ENCODE assay signal across 12 cellular contexts in the genomic region with DNA sequence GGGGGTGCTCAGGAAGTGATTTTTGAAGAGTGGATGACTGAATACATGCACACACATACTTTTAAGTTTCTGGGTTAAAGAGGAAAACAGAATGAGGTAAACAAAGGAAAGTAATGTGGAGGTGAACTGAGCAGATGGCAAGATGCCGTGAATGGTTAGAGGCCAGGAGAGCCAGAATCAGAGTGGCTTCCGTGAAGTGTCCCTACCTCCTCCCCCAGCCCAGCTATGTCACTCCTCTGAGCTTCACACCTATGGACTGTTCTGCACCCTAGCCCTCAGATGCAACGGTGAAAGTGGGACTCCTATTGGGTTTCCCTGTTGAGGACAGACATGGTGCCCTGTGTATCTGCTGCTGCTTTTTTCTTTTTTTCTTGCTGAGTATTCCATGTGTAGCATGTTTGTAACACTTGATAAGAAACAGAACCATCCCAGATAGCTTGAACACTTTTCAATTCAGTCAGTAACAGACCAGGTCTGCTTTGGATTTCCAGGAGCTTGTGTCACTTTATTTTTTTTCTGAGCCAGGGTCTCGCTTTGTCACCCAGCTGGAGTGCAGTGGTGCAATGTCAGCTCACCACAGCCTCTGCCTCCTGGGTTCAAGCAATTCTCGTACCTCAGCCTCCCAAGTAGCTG. TPM values are rescaled to one million over a fixed set of nuclear protein-coding genes. Genes with fewer than 3 reads are reported as not detected.
DNase-seq lines count a peak whose midpoint lies in the region; ATAC-seq and TF ChIP-seq lines count a peak whose summit lies in the region.
"Had no signal": no experiment of that assay in that cellular context is flagged by ENCODE, and none has a peak within 500 bp of the region (broad histone marks: within the 10 kb centered on the region; RNA-seq: fewer than 3 reads in every experiment).

No MANE protein-coding gene starts in this region.

- TF ChIP-seq CTCF in GM13976 (IDR thresholded peaks at IDR 0.05; ENCODE audit: borderline replicate concordance, control extremely low read depth, extremely low read depth, insufficient read depth, missing control alignments) (no peak), HEK293 (tag by site-specific recombination; IDR thresholded peaks at IDR 0.05) (no peak), nephron (IDR thresholded peaks at IDR 0.05; ENCODE audit: unreplicated experiment in 3 of 3) (no peak), prostate gland (IDR thresholded peaks at IDR 0.05) (no peak)

- H3K27me3 ChIP-seq in prostate gland (replicated peaks; ENCODE audit: insufficient read depth), result no peaks in the 10 kb centered on the region

- peak overlapping the region; percentile 51; the same call in 1 of the 2 replicates for H3K27ac ChIP-seq in HEK293 (ENCODE audit: extremely low read depth, low read depth, low read length)
- H3K27ac ChIP-seq in prostate gland, result no peak overlapping the region
- H3K27ac ChIP-seq: GM23248 had no signal

- H3K4me3 ChIP-seq in HEK293 (ENCODE audit: low read depth, low read length) (no peak overlapping the region), prostate gland (no peak overlapping the region)
- H3K4me3 ChIP-seq: GM23248 had no signal

- CTCF ChIA-PET in HEK293 (lab: Yijun Ruan, JAX), result interaction anchor here (1.4 to 4.1 kb wide), 3 partner anchors 10 to 61 kb away, joined by 3 to 21 read pairs (median 4); no protein-coding TSS in a partner anchor
- CTCF ChIA-PET in T-cell (lab: Charles Lee), result interaction anchor here (0.6 to 2.7 kb wide), 15 partner anchors 10 to 571 kb away, joined by 3 to 32 read pairs (median 6); a partner anchor contains a TSS

- H3K36me3 Mint-ChIP-seq in T-cell (peaks cover 19% of the 10 kb centered on the region), nephron (ENCODE audit: low read depth) (peaks cover 22% of the 10 kb centered on the region)

- H3K9me3 Mint-ChIP-seq in T-cell, result no peaks in the 10 kb centered on the region
- no peaks in the 10 kb centered on the region for H3K9me3 Mint-ChIP-seq in nephron

- DNase-seq in GM13976 (ENCODE audit: low spot score), result peak; percentile 53
- no peak for DNase-seq in T-cell
- no peak for DNase-seq in NCI-H1417 (lab: John Stamatoyannopoulos, UW)
- no peak for DNase-seq in SK-N-DZ (ENCODE audit: low spot score)
- DNase-seq in DMS153 (lab: John Stamatoyannopoulos, UW), result no peak
- DNase-seq in prostate gland (ENCODE audit: low spot score), result no peak
- DNase-seq: GDM1, GM23248, mesenchymal stem cell, SIG-M5 had no signal

- H3K4me1 ChIP-seq in HEK293 (ENCODE audit: control insufficient read depth, insufficient read depth, low read length), result peaks cover 30% of the 10 kb centered on the region
- peaks cover 3% of the 10 kb centered on the region for H3K4me1 ChIP-seq in prostate gland (replicated peaks)

- H3K27ac Mint-ChIP-seq in T-cell, result peak overlapping the region; percentile 97 to 98
- peak overlapping the region; percentile 61 to 87 (median 77) for H3K27ac Mint-ChIP-seq in nephron

- H3K4me1 Mint-ChIP-seq in T-cell (peaks cover 83 to 87% (median 86%) of the 10 kb centered on the region in 3 donors), nephron (peaks cover 46% of the 10 kb centered on the region)

- 87% methylated on average over 5 of the region's 5 CpGs for WGBS in prostate gland

- H3K9me3 ChIP-seq in HEK293 (ENCODE audit: control insufficient read depth, insufficient read depth, low read depth, low read length) (no peaks in the 10 kb centered on the region), prostate gland (no peaks in the 10 kb centered on the region)

- H3K36me3 ChIP-seq in HEK293 (ENCODE audit: control insufficient read depth in 2 of 2, insufficient read depth in 1 of 2, low read length in 2 of 2) (peaks cover 58 to 66% of the 10 kb centered on the region in 2 experiments), prostate gland (no peaks in the 10 kb centered on the region)

- peak in 1 of 4 experiments; percentile 41 for ATAC-seq in T-cell (replicated peaks in 1 of 4)

- H3K4me3 Mint-ChIP-seq in T-cell (peak overlapping the region; percentile 62 to 73 (median 72)), nephron (no peak overlapping the region)

- in situ Hi-C loops in GM13976 (cut with MboI; ENCODE audit: low sequenced_read_pairs, unreplicated experiment), result no loop called here

- H3K27me3 Mint-ChIP-seq in T-cell, result no peaks in the 10 kb centered on the region
- H3K27me3 Mint-ChIP-seq in nephron (ENCODE audit: low read depth), result no peaks in the 10 kb centered on the region

- POLR2A ChIA-PET in HEK293 (lab: Yijun Ruan, JAX) (interaction anchor here (0.5 to 0.7 kb wide), 3 partner anchors 15 to 57 kb away, joined by 3 to 4 read pairs (median 3); no protein-coding TSS in a partner anchor), T-cell (lab: Charles Lee) (interaction anchor here in 1 of 2 donors (1.3 kb wide), 2 partner anchors 28 to 30 kb away, joined by 3 to 7 read pairs; no protein-coding TSS in a partner anchor)

- intact Hi-C loops in prostate gland (cut with DNase I), result no loop called here

- no peak for TF ChIP-seq POLR2A in prostate gland (IDR thresholded peaks at IDR 0.05)

TF ChIP-seq in HEK293, 187 proteins besides CTCF, POLR2A, EP300 and RAD21 (continues in another document):
- TF ChIP-seq ZNF146 (tag by site-specific recombination; IDR thresholded peaks at IDR 0.05) (no peak), YY1 (tag by site-specific recombination; IDR thresholded peaks at IDR 0.05) (no peak), ZNF292 (tag by site-specific recombination; IDR thresholded peaks at IDR 0.05; ENCODE audit: borderline replicate concordance, low read depth) (no peak), ZNF514 (tag by site-specific recombination; IDR thresholded peaks at IDR 0.05) (no peak), ZNF274 (IDR thresholded peaks at IDR 0.05; ENCODE audit: low read length) (no peak), ZNF274 (tag by site-specific recombination; IDR thresholded peaks at IDR 0.05; ENCODE audit: borderline replicate concordance) (no peak), ZNF391 (tag by site-specific recombination; IDR thresholded peaks at IDR 0.05; ENCODE audit: borderline replicate concordance, low read depth) (no peak), ZNF600 (tag by site-specific recombination; IDR thresholded peaks at IDR 0.05) (0 out of 2 replicates have a peak, but pooled peaks have one; percentile 42), ZFHX2 (tag by site-specific recombination; conservative IDR thresholded peaks at IDR 0.05) (no peak), ZFP37 (tag by site-specific recombination; IDR thresholded peaks at IDR 0.05) (0 out of 2 replicates have a peak, but pooled peaks have one; percentile 15), ZNF37A (tag by site-specific recombination; IDR thresholded peaks at IDR 0.05) (no peak), YY2 (tag by site-specific recombination; IDR thresholded peaks at IDR 0.05) (no peak)
- TF ChIP-seq, protein P1, sequence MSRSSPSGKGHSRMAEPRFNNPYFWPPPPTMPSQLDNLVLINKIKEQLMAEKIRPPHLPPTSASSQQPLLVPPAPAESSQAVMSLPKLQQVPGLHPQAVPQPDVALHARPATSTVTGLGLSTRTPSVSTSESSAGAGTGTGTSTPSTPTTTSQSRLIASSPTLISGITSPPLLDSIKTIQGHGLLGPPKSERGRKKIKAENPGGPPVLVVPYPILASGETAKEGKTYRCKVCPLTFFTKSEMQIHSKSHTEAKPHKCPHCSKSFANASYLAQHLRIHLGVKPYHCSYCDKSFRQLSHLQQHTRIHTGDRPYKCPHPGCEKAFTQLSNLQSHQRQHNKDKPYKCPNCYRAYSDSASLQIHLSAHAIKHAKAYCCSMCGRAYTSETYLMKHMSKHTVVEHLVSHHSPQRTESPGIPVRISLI (tag by site-specific recombination; IDR thresholded peaks at IDR 0.05), result no peak
- TF ChIP-seq, protein P2, sequence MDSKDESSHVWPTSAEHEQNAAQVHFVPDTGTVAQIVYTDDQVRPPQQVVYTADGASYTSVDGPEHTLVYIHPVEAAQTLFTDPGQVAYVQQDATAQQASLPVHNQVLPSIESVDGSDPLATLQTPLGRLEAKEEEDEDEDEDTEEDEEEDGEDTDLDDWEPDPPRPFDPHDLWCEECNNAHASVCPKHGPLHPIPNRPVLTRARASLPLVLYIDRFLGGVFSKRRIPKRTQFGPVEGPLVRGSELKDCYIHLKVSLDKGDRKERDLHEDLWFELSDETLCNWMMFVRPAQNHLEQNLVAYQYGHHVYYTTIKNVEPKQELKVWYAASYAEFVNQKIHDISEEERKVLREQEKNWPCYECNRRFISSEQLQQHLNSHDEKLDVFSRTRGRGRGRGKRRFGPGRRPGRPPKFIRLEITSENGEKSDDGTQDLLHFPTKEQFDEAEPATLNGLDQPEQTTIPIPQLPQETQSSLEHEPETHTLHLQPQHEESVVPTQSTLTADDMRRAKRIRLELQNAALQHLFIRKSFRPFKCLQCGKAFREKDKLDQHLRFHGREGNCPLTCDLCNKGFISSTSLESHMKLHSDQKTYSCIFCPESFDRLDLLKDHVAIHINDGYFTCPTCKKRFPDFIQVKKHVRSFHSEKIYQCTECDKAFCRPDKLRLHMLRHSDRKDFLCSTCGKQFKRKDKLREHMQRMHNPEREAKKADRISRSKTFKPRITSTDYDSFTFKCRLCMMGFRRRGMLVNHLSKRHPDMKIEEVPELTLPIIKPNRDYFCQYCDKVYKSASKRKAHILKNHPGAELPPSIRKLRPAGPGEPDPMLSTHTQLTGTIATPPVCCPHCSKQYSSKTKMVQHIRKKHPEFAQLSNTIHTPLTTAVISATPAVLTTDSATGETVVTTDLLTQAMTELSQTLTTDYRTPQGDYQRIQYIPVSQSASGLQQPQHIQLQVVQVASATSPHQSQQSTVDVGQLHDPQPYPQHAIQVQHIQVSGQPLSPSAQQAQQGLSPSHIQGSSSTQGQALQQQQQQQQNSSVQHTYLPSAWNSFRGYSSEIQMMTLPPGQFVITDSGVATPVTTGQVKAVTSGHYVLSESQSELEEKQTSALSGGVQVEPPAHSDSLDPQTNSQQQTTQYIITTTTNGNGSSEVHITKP (tag by site-specific recombination; IDR thresholded peaks at IDR 0.05), result peak; percentile 53
- TF ChIP-seq, protein P3, sequence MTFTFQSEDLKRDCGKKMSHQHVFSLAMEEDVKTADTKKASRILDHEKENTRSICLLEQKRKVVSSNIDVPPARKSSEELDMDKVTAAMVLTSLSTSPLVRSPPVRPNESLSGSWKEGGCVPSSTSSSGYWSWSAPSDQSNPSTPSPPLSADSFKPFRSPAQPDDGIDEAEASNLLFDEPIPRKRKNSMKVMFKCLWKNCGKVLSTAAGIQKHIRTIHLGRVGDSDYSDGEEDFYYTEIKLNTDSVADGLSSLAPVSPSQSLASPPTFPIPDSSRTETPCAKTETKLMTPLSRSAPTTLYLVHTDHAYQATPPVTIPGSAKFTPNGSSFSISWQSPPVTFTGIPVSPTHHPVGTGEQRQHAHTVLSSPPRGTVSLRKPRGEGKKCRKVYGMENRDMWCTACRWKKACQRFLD (tag by site-specific recombination; IDR thresholded peaks at IDR 0.05), result no peak

RNA-seq across cellular contexts. Expression of a gene that starts 43.9 kb away (rescaled TPM):
- total RNA-seq in T-cell (10 to 100 TPM; 20.0 to 48.6 (median 39.2) TPM), prostate gland (10 to 100 TPM; 11.1 to 12.8 TPM)
- polyA plus RNA-seq in SK-N-DZ (2014; cell fraction: cytosol; rRNA removed), result 5.3 and 8.5 TPM in 2 replicates
- 6.3 and 9.1 TPM in 2 replicates for polyA plus RNA-seq in SK-N-DZ (2014; cell fraction: nucleus; rRNA removed)

RNA-seq across cellular contexts. Expression of a gene that starts 56.5 kb away (rescaled TPM):
- total RNA-seq in T-cell (10 to 100 TPM; 42.6 to 54.9 (median 44.0) TPM), prostate gland (10 to 100 TPM; 48.4 to 73.0 TPM)
- 168 and 204 TPM in 2 replicates for polyA plus RNA-seq in SK-N-DZ (2014; cell fraction: cytosol; rRNA removed)
- 60.9 and 65.5 TPM in 2 replicates for polyA plus RNA-seq in SK-N-DZ (2014; cell fraction: nucleus; rRNA removed)

Comparison
In these comparisons a context has a peak if more than half of its experiments do, and no peak if none do; other contexts are left out.
1. H3K4me3 Mint-ChIP-seq: peak in T-cell (3 of 3); none in nephron (0 of 3).